In genomic region chr1:42173961-42174715, GRCh38 we compare ENCODE assay signal across 16 cellular contexts. TPM values are rescaled to one million over a fixed set of nuclear protein-coding genes. Genes with fewer than 3 reads are reported as not detected.
A peak's percentile ranks its signal among the peaks of the same experiment; 100 is the strongest.
DNase-seq lines count a peak whose midpoint lies in the region; ATAC-seq and TF ChIP-seq lines count a peak whose summit lies in the region.
"Had no signal": no experiment of that assay in that cellular context is flagged by ENCODE, and none has a peak within 500 bp of the region (broad histone marks: within the 10 kb centered on the region; RNA-seq: fewer than 3 reads in every experiment).

No MANE protein-coding gene starts in this region.

- peaks cover 23% of the 10 kb centered on the region for H3K4me1 Mint-ChIP-seq in neural crest cell
- H3K4me1 Mint-ChIP-seq in stimulated activated effector memory CD8-positive, alpha-beta T cell treated with anti-CD3 and anti-CD28 coated beads, Interleukin-12 subunit alpha, Interleukin-12 subunit beta, amount 100 ng/mL, for 72 hours, result peaks cover 7% of the 10 kb centered on the region
- H3K4me1 Mint-ChIP-seq: naive B cell had no signal

- no peak overlapping the region for H3K4me3 Mint-ChIP-seq in neural crest cell
- no peak overlapping the region for H3K4me3 Mint-ChIP-seq in stimulated activated effector memory CD8-positive, alpha-beta T cell treated with anti-CD3 and anti-CD28 coated beads, Interleukin-12 subunit alpha, Interleukin-12 subunit beta, amount 100 ng/mL, for 72 hours
- H3K4me3 Mint-ChIP-seq: activated CD4-positive, alpha-beta memory T cell treated with anti-CD3 and anti-CD28 coated beads for 36 hours; naive B cell had no signal

- H3K27ac ChIP-seq in cingulate gyrus (ENCODE audit: low read depth, low read length), result peak overlapping the region; percentile 7
- H3K27ac ChIP-seq: esophagus muscularis mucosa, thoracic aorta had no signal

- no peaks in the 10 kb centered on the region for H3K27me3 Mint-ChIP-seq in neural crest cell (ENCODE audit: low read depth)
- H3K27me3 Mint-ChIP-seq: activated CD4-positive, alpha-beta memory T cell treated with anti-CD3 and anti-CD28 coated beads for 36 hours; naive B cell had no signal

- no peaks in the 10 kb centered on the region for H3K36me3 Mint-ChIP-seq in neural crest cell (ENCODE audit: low read depth)
- H3K36me3 Mint-ChIP-seq in stimulated activated effector memory CD8-positive, alpha-beta T cell treated with anti-CD3 and anti-CD28 coated beads, Interleukin-12 subunit alpha, Interleukin-12 subunit beta, amount 100 ng/mL, for 72 hours, result peaks cover 37% of the 10 kb centered on the region
- H3K36me3 Mint-ChIP-seq: naive B cell had no signal

- peak overlapping the region; percentile 6 for H3K27ac Mint-ChIP-seq in neural crest cell (ENCODE audit: unreplicated experiment)
- no peak overlapping the region for H3K27ac Mint-ChIP-seq in stimulated activated effector memory CD8-positive, alpha-beta T cell treated with anti-CD3 and anti-CD28 coated beads, Interleukin-12 subunit alpha, Interleukin-12 subunit beta, amount 100 ng/mL, for 72 hours
- H3K27ac Mint-ChIP-seq: activated CD4-positive, alpha-beta memory T cell treated with anti-CD3 and anti-CD28 coated beads for 36 hours had no signal

- peak; percentile 44 for DNase-seq in DMS53 (lab: John Stamatoyannopoulos, UW)
- no peak for DNase-seq in DMS53 treated with DMSO at 0.1 percent for 48 hours (lab: John Stamatoyannopoulos, UW; ENCODE audit: unreplicated experiment)
- peak; percentile 93 for DNase-seq in LNCaP clone FGC (ENCODE audit: low read depth)
- DNase-seq in neural crest cell (ENCODE audit: low read depth, low spot score), result no peak
- DNase-seq in SHP77 (lab: John Stamatoyannopoulos, UW), result no peak
- DNase-seq in NCI-H1417 treated with DMSO at 0.1 percent for 48 hours (lab: John Stamatoyannopoulos, UW), result no peak
- no peak for DNase-seq in stimulated activated effector memory CD8-positive, alpha-beta T cell treated with anti-CD3 and anti-CD28 coated beads, Interleukin-12 subunit alpha, Interleukin-12 subunit beta, amount 100 ng/mL, for 72 hours (ENCODE audit: low spot score in 2 of 2)
- DNase-seq: DMS79, GOT3 had no signal

- H3K9me3 Mint-ChIP-seq in neural crest cell, result no peaks in the 10 kb centered on the region
- no peaks in the 10 kb centered on the region for H3K9me3 Mint-ChIP-seq in stimulated activated effector memory CD8-positive, alpha-beta T cell treated with anti-CD3 and anti-CD28 coated beads, Interleukin-12 subunit alpha, Interleukin-12 subunit beta, amount 100 ng/mL, for 72 hours
- H3K9me3 Mint-ChIP-seq: activated CD4-positive, alpha-beta memory T cell treated with anti-CD3 and anti-CD28 coated beads for 36 hours; naive B cell had no signal

- TF ChIP-seq CTCF in LNCaP clone FGC (IDR thresholded peaks at IDR 0.05; ENCODE audit: control insufficient read depth, extremely low read depth, insufficient read depth) (no peak), neural crest cell (conservative IDR thresholded peaks at IDR 0.05) (no peak)

- no peak for ATAC-seq in stimulated activated effector memory CD8-positive, alpha-beta T cell treated with anti-CD3 and anti-CD28 coated beads, Interleukin-12 subunit alpha, Interleukin-12 subunit beta, amount 100 ng/mL, for 72 hours

- H3K4me3 ChIP-seq in LNCaP clone FGC (ENCODE audit: low read depth, low read length), result peak overlapping the region; percentile 25
- H3K4me3 ChIP-seq: esophagus muscularis mucosa, thoracic aorta had no signal

RNA-seq across cellular contexts. Expression of gene GUCA2A, which starts 9.6 kb away (rescaled TPM):
- total RNA-seq in neural crest cell, result not detected in 2 replicates
- total RNA-seq: activated CD4-positive, alpha-beta memory T cell treated with anti-CD3 and anti-CD28 coated beads for 36 hours; esophagus muscularis mucosa; kidney epithelial cell; T-helper 1 cell treated with Interleukin-12 subunit alpha and Interleukin-12 subunit beta and Interleukin-4 antibody, amounts not matched to agents 30 ng/mL and 1 ng/mL, for 36 hours; thoracic aorta had no signal

RNA-seq across cellular contexts. Expression of gene GUCA2B, which starts 20.9 kb away (rescaled TPM):
- total RNA-seq in neural crest cell, result not detected in 2 replicates
- total RNA-seq: activated CD4-positive, alpha-beta memory T cell treated with anti-CD3 and anti-CD28 coated beads for 36 hours; esophagus muscularis mucosa; kidney epithelial cell; T-helper 1 cell treated with Interleukin-12 subunit alpha and Interleukin-12 subunit beta and Interleukin-4 antibody, amounts not matched to agents 30 ng/mL and 1 ng/mL, for 36 hours; thoracic aorta had no signal

Comparison
In these comparisons a context has a peak if more than half of its experiments do, and no peak if none do; other contexts are left out.
1. DNase-seq: peak in DMS53 (single experiment) and LNCaP clone FGC (single experiment); none in DMS53 treated with DMSO at 0.1 percent for 48 hours (single experiment), neural crest cell (single experiment), SHP77 (0 of 2), NCI-H1417 treated with DMSO at 0.1 percent for 48 hours (single experiment) and stimulated activated effector memory CD8-positive, alpha-beta T cell treated with anti-CD3 and anti-CD28 coated beads, Interleukin-12 subunit alpha, Interleukin-12 subunit beta, amount 100 ng/mL, for 72 hours (0 of 2).